ENCODE assay signal across 8 cellular contexts in the genomic region with DNA sequence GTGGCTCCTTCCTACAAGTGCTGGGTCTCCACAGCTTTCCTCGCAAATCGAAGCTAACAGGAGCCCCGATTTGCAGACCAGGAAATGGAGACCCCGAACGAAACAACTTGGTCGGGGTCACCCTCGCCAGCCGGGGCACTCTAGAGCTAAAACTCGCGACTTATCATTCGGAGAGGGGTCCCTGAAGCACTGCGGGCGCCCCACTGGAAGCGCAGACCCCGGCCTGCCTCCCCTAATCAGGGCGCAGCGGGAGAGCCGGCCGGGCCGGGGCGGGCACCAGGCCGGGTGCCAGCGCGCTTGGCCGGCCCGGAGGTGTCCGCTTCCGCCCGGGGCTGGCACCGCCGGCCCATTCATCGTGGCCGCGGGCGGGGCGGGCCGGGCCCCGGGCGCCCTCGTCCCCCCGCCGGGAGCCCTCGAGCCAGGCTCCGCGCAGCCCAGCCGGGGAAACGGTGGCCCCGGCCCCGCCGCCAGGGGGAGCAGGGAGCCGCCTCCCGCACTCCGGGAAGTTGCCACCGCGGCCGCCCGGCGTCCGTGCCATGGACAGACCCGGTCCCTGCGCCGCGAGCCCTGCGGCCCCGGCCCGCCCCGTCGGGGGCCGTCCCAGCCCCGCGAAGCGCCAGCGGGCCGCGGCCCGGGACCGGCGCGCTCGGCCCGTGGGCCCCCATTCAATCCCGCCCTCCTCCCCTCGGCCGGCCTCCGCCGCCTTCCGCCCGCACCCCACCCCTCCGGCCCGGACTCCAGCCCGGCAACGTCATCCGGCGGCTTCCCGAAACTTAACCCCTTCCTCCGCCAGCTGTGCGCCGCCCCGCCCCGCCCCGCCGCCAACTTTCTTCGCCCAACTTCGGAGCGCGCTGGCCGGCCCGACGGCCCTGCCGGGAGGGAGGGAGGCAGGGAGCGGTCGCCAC. TPM values are rescaled to one million over a fixed set of nuclear protein-coding genes. Genes with fewer than 3 reads are reported as not detected.
DNase-seq lines count a peak whose midpoint lies in the region; ATAC-seq, FAIRE-seq and TF ChIP-seq lines count a peak whose summit lies in the region.

No MANE protein-coding gene starts in this region.

- TF ChIP-seq CTCF in gastroesophageal sphincter (IDR thresholded peaks at IDR 0.05), result peak in 3 of 4 experiments; percentile 75 to 98 (median 96)
- TF ChIP-seq CTCF in neutrophil (IDR thresholded peaks at IDR 0.05), result peak; percentile 83

- H3K4me1 ChIP-seq in gastroesophageal sphincter (peaks cover 0 to 40% (median 12%) of the 10 kb centered on the region in 3 donors), neutrophil (ENCODE audit: control insufficient read depth in 1 of 2, insufficient read depth in 1 of 2, low read depth in 1 of 2, low read length in 1 of 2) (peaks cover 19 to 24% of the 10 kb centered on the region in 2 experiments)

- WGBS in gastroesophageal sphincter (ENCODE audit: low coverage in 1 of 2), 2 donors, result no CpG with 5 or more reads among the region's 112 CpGs

- TF ChIP-seq POLR2A in gastroesophageal sphincter (IDR thresholded peaks at IDR 0.05), result peak in 1 of 2 donors; percentile 29

- peak; percentile 28 for FAIRE-seq in HTR-8/SVneo (lab: Jason Lieb, UNC)

- H3K27ac Mint-ChIP-seq in activated naive CD4-positive, alpha-beta T cell treated with anti-CD3 and anti-CD28 coated beads for 36 hours, result no peak overlapping the region

- peak; percentile 38 for ATAC-seq in GM19467 (IDR thresholded peaks at IDR 0.05; ENCODE audit: unreplicated experiment)
- peak; percentile 65 for ATAC-seq in gastroesophageal sphincter

- no peak for TF ChIP-seq EP300 in gastroesophageal sphincter (IDR thresholded peaks at IDR 0.05)

- intact Hi-C loops in activated naive CD4-positive, alpha-beta T cell treated with anti-CD3 and anti-CD28 coated beads for 36 hours (cut with micrococcal nuclease), result loop anchor here (5.0 to 10.0 kb wide), 4 partner anchors 886 to 1106 kb away; partner anchors contain the start of genes DTD1, KIF16B, SMIM26 and SNRPB2

- H3K4me1 Mint-ChIP-seq in activated naive CD4-positive, alpha-beta T cell treated with anti-CD3 and anti-CD28 coated beads for 36 hours (ENCODE audit: low read depth), result peaks cover 15% of the 10 kb centered on the region

- no peaks in the 10 kb centered on the region for H3K9me3 Mint-ChIP-seq in activated naive CD4-positive, alpha-beta T cell treated with anti-CD3 and anti-CD28 coated beads for 36 hours

- H3K27me3 ChIP-seq in gastroesophageal sphincter, result no peaks in the 10 kb centered on the region
- peaks cover 16% of the 10 kb centered on the region for H3K27me3 ChIP-seq in neutrophil

- peak; percentile 46 for DNase-seq in COR-L47 (lab: John Stamatoyannopoulos, UW)
- peak; percentile 76 for DNase-seq in HTR-8/SVneo (ENCODE audit: insufficient read length, low spot score)
- peak; percentile 76 for DNase-seq in SK-MEL-5 (ENCODE audit: low read depth, low spot score)
- peak; percentile 75 for DNase-seq in activated naive CD4-positive, alpha-beta T cell treated with anti-CD3 and anti-CD28 coated beads for 36 hours
- peak in 48 of 49 donors; percentile 23 to 89 (median 75) for DNase-seq in substantia nigra (lab: John Stamatoyannopoulos, UW)

- peaks cover 0 to 20% of the 10 kb centered on the region in 2 donors for H3K36me3 ChIP-seq in gastroesophageal sphincter
- H3K36me3 ChIP-seq in neutrophil, result no peaks in the 10 kb centered on the region

- in situ Hi-C loops in SK-MEL-5 (cut with HindIII; ENCODE audit: low pct_unique_long_range_greater_than_20kb, low sequenced_read_pairs), result no loop called here

- H3K9me3 ChIP-seq in gastroesophageal sphincter (no peaks in the 10 kb centered on the region), neutrophil (no peaks in the 10 kb centered on the region)

- H3K27ac ChIP-seq in gastroesophageal sphincter (peak overlapping the region; percentile 83 to 99 (median 95)), neutrophil (peak overlapping the region; percentile 92), substantia nigra (ENCODE audit: low read depth, low read length, poor library complexity, severe bottlenecking) (peak overlapping the region; percentile 80)

- peaks cover 10% of the 10 kb centered on the region for H3K27me3 Mint-ChIP-seq in activated naive CD4-positive, alpha-beta T cell treated with anti-CD3 and anti-CD28 coated beads for 36 hours (ENCODE audit: low read depth)

- CTCF ChIA-PET in activated naive CD4-positive, alpha-beta T cell treated with anti-CD3 and anti-CD28 coated beads for 36 hours (lab: Charles Lee), result interaction anchor here (0.6 to 2.4 kb wide), 12 partner anchors 10 to 315 kb away, joined by 3 to 14 read pairs (median 4); no protein-coding TSS in a partner anchor

- peaks cover 3% of the 10 kb centered on the region for H3K36me3 Mint-ChIP-seq in activated naive CD4-positive, alpha-beta T cell treated with anti-CD3 and anti-CD28 coated beads for 36 hours (ENCODE audit: low read depth)

- H3K4me3 ChIP-seq in gastroesophageal sphincter, result peak overlapping the region; percentile 55 to 83
- H3K4me3 ChIP-seq in neutrophil (ENCODE audit: low read depth in 1 of 2, low read length in 1 of 2), result peak overlapping the region; percentile 85 to 89

- H3K4me3 Mint-ChIP-seq in activated naive CD4-positive, alpha-beta T cell treated with anti-CD3 and anti-CD28 coated beads for 36 hours, result peak overlapping the region; percentile 71

RNA-seq across cellular contexts. Expression of gene RRBP1, which starts 1.0 kb away (rescaled TPM):
- 108 and 139 TPM in 2 replicates for total RNA-seq in SK-MEL-5 (2014; rRNA removed; shearing (Covaris generic))
- 99.0 and 129 TPM in 2 replicates for polyA plus RNA-seq in SK-MEL-5 (2015; cell fraction: cytosol; rRNA removed)
- 75.3 and 83.0 TPM in 2 replicates for polyA plus RNA-seq in SK-MEL-5 (2015; cell fraction: nucleus; rRNA removed)
- 10 to 100 TPM; 19.6 to 20.0 TPM for total RNA-seq in activated naive CD4-positive, alpha-beta T cell treated with anti-CD3 and anti-CD28 coated beads for 36 hours
- 10 to 100 TPM; 61.2 to 89.8 (median 64.7) TPM for total RNA-seq in gastroesophageal sphincter

RNA-seq across cellular contexts. Expression of gene BANF2, which starts 18.7 kb away (rescaled TPM):
- not detected in 2 replicates for total RNA-seq in SK-MEL-5 (2014; rRNA removed; shearing (Covaris generic))
- polyA plus RNA-seq in SK-MEL-5 (2015; cell fraction: cytosol; rRNA removed), result not detected in 2 replicates
- not detected in 2 replicates for polyA plus RNA-seq in SK-MEL-5 (2015; cell fraction: nucleus; rRNA removed)
- total RNA-seq in activated naive CD4-positive, alpha-beta T cell treated with anti-CD3 and anti-CD28 coated beads for 36 hours, result not detected
- total RNA-seq in gastroesophageal sphincter, result not detected

Comparison
In these comparisons a context has a peak if more than half of its experiments do, and no peak if none do; other contexts are left out.
1. Peak in every context shown above with its lines: DNase-seq, ATAC-seq, H3K4me3 ChIP-seq and H3K27ac ChIP-seq.